In genomic region chr12:120228291-120229070, GRCh38 we compare ENCODE assay signal across 8 cellular contexts. TPM values are rescaled to one million over a fixed set of nuclear protein-coding genes. Genes with fewer than 3 reads are reported as not detected.
DNase-seq lines count a peak whose midpoint lies in the region; ATAC-seq, FAIRE-seq and TF ChIP-seq lines count a peak whose summit lies in the region.

No MANE protein-coding gene starts in this region.

- peak; percentile 78 for ATAC-seq in HG02759 (IDR thresholded peaks at IDR 0.05; ENCODE audit: unreplicated experiment)
- peak; percentile 84 for ATAC-seq in aorta (ENCODE audit: low FRiP score)

- WGBS in aorta, 2 donors, result 20 to 21% methylated on average over 23 of the region's 23 CpGs

- H3K36me3 Mint-ChIP-seq in astrocyte (ENCODE audit: low read depth, unreplicated experiment), result peaks cover 2% of the 10 kb centered on the region

- DNase-seq in GF-D8 (lab: John Stamatoyannopoulos, UW) (peak; percentile 63), NCI-H187 treated with DMSO at 0.1 percent for 48 hours (lab: John Stamatoyannopoulos, UW) (peak; percentile 23), T-helper 9 cell (peak; percentile 87), astrocyte (ENCODE audit: low read depth) (peak; percentile 51), hepatic stellate cell (ENCODE audit: low spot score) (peak; percentile 91), retina (peak; percentile 89), aorta (peak; percentile 93 to 95)

- FAIRE-seq in astrocyte (lab: Jason Lieb, UNC), result no peak

- peaks cover 64% of the 10 kb centered on the region for H3K4me1 Mint-ChIP-seq in astrocyte (ENCODE audit: low read depth, unreplicated experiment)

- H2AFZ ChIP-seq in astrocyte (ENCODE audit: low read depth, low read length), result no peak overlapping the region

- peaks cover 13% of the 10 kb centered on the region for H3K36me3 ChIP-seq in astrocyte (ENCODE audit: insufficient read depth, low read length)
- H3K36me3 ChIP-seq in aorta (ENCODE audit: control insufficient read depth in 1 of 2, insufficient read depth in 2 of 2, low read length in 1 of 2), result no peaks in the 10 kb centered on the region

- peaks cover 50% of the 10 kb centered on the region for H4K20me1 ChIP-seq in astrocyte (ENCODE audit: insufficient read depth, low read length)

- peak overlapping the region; percentile 99 for H3K27ac ChIP-seq in astrocyte (ENCODE audit: low read depth, low read length)
- H3K27ac ChIP-seq in aorta (ENCODE audit: low read depth in 1 of 2, low read length in 2 of 2), result no peak overlapping the region

- no peaks in the 10 kb centered on the region for H3K27me3 ChIP-seq in astrocyte (ENCODE audit: insufficient read depth, low read length)
- no peaks in the 10 kb centered on the region for H3K27me3 ChIP-seq in aorta (ENCODE audit: control insufficient read depth in 1 of 2, insufficient read depth in 2 of 2, low read length in 1 of 2)

- peaks cover 87% of the 10 kb centered on the region for H3K79me2 ChIP-seq in astrocyte (ENCODE audit: insufficient read depth, low read length)

- H3K4me2 ChIP-seq in astrocyte (ENCODE audit: low read length), result peak overlapping the region; percentile 86

- H3K9me3 Mint-ChIP-seq in astrocyte (ENCODE audit: unreplicated experiment), result no peaks in the 10 kb centered on the region

- TF ChIP-seq CTCF in astrocyte (IDR thresholded peaks at IDR 0.05; ENCODE audit: insufficient read depth, low read depth, low read length), result peak; percentile 72

- H3K27me3 Mint-ChIP-seq in astrocyte (ENCODE audit: low read depth, unreplicated experiment), result no peaks in the 10 kb centered on the region

- no peaks in the 10 kb centered on the region for H3K9me3 ChIP-seq in astrocyte (ENCODE audit: insufficient read depth, low read depth, low read length)
- H3K9me3 ChIP-seq in aorta (ENCODE audit: control insufficient read depth, low read length), result no peaks in the 10 kb centered on the region

- peak overlapping the region; percentile 34 for H3K4me3 Mint-ChIP-seq in astrocyte (ENCODE audit: unreplicated experiment)

- H3K9ac ChIP-seq in astrocyte (ENCODE audit: low read length), result peak overlapping the region; percentile 89

- intact Hi-C loops in aorta (cut with DNase I), result loop anchor here (1.0 kb wide), 1 partner anchor 37 kb away; the partner anchor contains the start of gene PXN (in 2 of the 2)

- H3K4me3 ChIP-seq in astrocyte (ENCODE audit: insufficient read depth, low read depth, low read length), result peak overlapping the region; percentile 1
- no peak overlapping the region for H3K4me3 ChIP-seq in aorta (ENCODE audit: low read length in 2 of 2)

- peak overlapping the region; percentile 98 for H3K27ac Mint-ChIP-seq in astrocyte (ENCODE audit: unreplicated experiment)

- H3K4me1 ChIP-seq in astrocyte (ENCODE audit: insufficient read depth, low read length) (peaks cover 83% of the 10 kb centered on the region), aorta (ENCODE audit: control insufficient read depth in 1 of 2, insufficient read depth in 2 of 2, low read length in 2 of 2) (no peaks in the 10 kb centered on the region)

RNA-seq across cellular contexts. Expression of gene RPLP0, which starts 27.6 kb away (rescaled TPM):
- total RNA-seq in astrocyte (1,543 and 1,660 TPM in 2 replicates), aorta (1,000 to 10,000 TPM; 1,136 to 1,236 TPM)
- 1,000 to 10,000 TPM; 2,250 to 2,543 TPM for polyA plus RNA-seq in aorta

RNA-seq across cellular contexts. Expression of gene GCN1, which starts 34.0 kb away (rescaled TPM):
- 95.5 and 123 TPM in 2 replicates for total RNA-seq in astrocyte
- total RNA-seq in aorta, result 10 to 100 TPM; 75.1 to 89.8 TPM
- 10 to 100 TPM in 1 of 2 donors, 1 to 10 TPM in 1; 6.4 to 22.1 TPM for polyA plus RNA-seq in aorta

RNA-seq across cellular contexts. Expression of gene PXN, which starts 37.0 kb away (rescaled TPM):
- total RNA-seq in astrocyte (126 and 151 TPM in 2 replicates), aorta (100 to 1,000 TPM; 111 to 138 TPM)
- polyA plus RNA-seq in aorta, result 10 to 100 TPM; 31.3 to 79.9 TPM

Comparison
In these comparisons a context has a peak if more than half of its experiments do, and no peak if none do; other contexts are left out.
1. DNase-seq: peak in every context shown above with its lines; median percentile 94 in aorta; 91 in hepatic stellate cell; 89 in retina; 87 in T-helper 9 cell; 63 in GF-D8; 51 in astrocyte; 23 in NCI-H187 treated with DMSO at 0.1 percent for 48 hours.